8 cellular contexts compared by ENCODE assay signal in the genomic region with DNA sequence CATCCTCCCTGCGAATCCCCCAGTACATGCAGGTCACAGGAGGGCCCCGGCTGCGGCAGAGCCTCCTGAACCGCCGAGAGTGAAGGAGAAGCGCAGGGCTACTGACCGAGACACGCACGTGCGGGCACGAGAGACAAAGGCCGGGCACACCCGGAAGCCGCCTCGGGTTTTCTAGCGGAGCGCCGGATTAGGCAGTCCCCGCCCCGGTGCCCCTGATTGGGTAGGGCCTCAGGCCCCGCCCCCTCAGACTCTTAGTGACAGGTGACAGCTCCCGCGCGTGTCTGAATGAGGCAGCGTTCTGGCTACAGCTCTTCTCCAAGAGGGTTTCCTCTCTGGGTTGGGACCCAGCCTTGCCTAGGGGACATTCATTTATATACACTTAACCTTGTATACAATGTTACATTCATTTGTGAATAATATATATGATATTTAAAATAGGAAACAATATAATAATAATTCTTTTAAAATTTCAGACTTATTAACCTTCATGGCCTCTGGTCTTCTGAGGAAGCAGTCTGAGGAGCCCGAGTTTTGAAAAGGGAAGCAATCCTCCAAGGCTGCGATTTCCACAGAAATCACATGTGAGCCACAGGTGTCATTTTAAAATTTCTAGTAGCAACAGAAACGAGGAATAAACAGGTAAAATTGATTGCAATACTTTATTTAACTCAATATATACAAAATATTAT. TPM values are rescaled to one million over a fixed set of nuclear protein-coding genes. Genes with fewer than 3 reads are reported as not detected.
DNase-seq lines count a peak whose midpoint lies in the region; ATAC-seq and TF ChIP-seq lines count a peak whose summit lies in the region.
"Not testable (repeated sequence)": the region's sequence is repeated elsewhere in the genome, so short reads cannot be mapped to it uniquely, and the experiment has no call there.

ZNF124 (minus strand) TSS at position 146 of the 689 bp plus-strand sequence; CDS start at position 3, 143 bp downstream.

- intact Hi-C loops in naive thymus-derived CD4-positive, alpha-beta T cell (cut with micrococcal nuclease) = loop anchor here (2.0 to 10.0 kb wide), 4 partner anchors 39 to 240 kb away; partner anchors contain the start of genes AHCTF1 (in 1 of the 2) and ZNF669 (in 1 of the 2)

- not testable (repeated sequence) for TF ChIP-seq CTCF in GM23338 (conservative IDR thresholded peaks at IDR 0.05; ENCODE audit: low read depth in 2 of 2); fibroblast of the aortic adventitia (IDR thresholded peaks at IDR 0.05; ENCODE audit: insufficient read depth, low read length); type B pancreatic cell (conservative IDR thresholded peaks at IDR 0.05)

- not testable (repeated sequence) for H3K27ac Mint-ChIP-seq in GM23338, type B pancreatic cell
- H3K27ac Mint-ChIP-seq in naive thymus-derived CD4-positive, alpha-beta T cell = peak within 1 kb of the TSS in 2 of 9 donors; percentile 51 to 67

- not testable (repeated sequence) for H2AFZ ChIP-seq in GM23338

- peaks cover 16% of the 10 kb centered on the region for H3K4me1 ChIP-seq in GM23338 (ENCODE audit: insufficient read depth)
- H3K4me1 ChIP-seq in naive thymus-derived CD4-positive, alpha-beta T cell (ENCODE audit: control insufficient read depth in 2 of 2, insufficient read depth in 2 of 2, low read length in 2 of 2) = not testable (repeated sequence)

- POLR2A ChIA-PET in naive thymus-derived CD4-positive, alpha-beta T cell (lab: Charles Lee) = not testable (repeated sequence)

- not testable (repeated sequence) for DNase-seq in GM23338 (ENCODE audit: low spot score); activated T-cell treated with anti-CD3 and anti-CD28 coated beads, Interleukin-2, amount 50 U/mL, for 4 hours; type B pancreatic cell (ENCODE audit: extremely low spot score, unreplicated experiment)
- DNase-seq in NOMO-1 treated with dmso at 0.1 percent for 144 hours (lab: John Stamatoyannopoulos, UW; ENCODE audit: unreplicated experiment) (peak; percentile 20), fibroblast of the aortic adventitia (ENCODE audit: low read depth) (peak; percentile 1)
- peak in 5 of 9 donors; percentile 7 to 22 (median 17) for DNase-seq in naive thymus-derived CD4-positive, alpha-beta T cell

- peaks cover 16% of the 10 kb centered on the region; the same call in 1 of the 2 replicates for H4K20me1 ChIP-seq in GM23338 (replicated peaks; ENCODE audit: insufficient read depth)

- ATAC-seq in GM18517 (IDR thresholded peaks at IDR 0.05; ENCODE audit: unreplicated experiment) = peak; percentile 98
- peak; percentile 96 for ATAC-seq in GM23338
- ATAC-seq in HG03378 (IDR thresholded peaks at IDR 0.05; ENCODE audit: unreplicated experiment) = peak; percentile 98
- ATAC-seq in activated T-cell treated with anti-CD3 and anti-CD28 coated beads, Interleukin-2, amount 50 U/mL, for 4 hours = peak; percentile 99 to 100
- ATAC-seq in naive thymus-derived CD4-positive, alpha-beta T cell = peak; percentile 99

- not testable (repeated sequence) for H3K4me3 Mint-ChIP-seq in GM23338; activated T-cell treated with anti-CD3 and anti-CD28 coated beads, Interleukin-2, amount 50 U/mL, for 4 hours
- H3K4me3 Mint-ChIP-seq in naive thymus-derived CD4-positive, alpha-beta T cell = peak within 1 kb of the TSS in 1 of 10 donors; percentile 29
- peak within 1 kb of the TSS; percentile 28 for H3K4me3 Mint-ChIP-seq in type B pancreatic cell

- H3K4me2 ChIP-seq in GM23338 = not testable (repeated sequence)

- not testable (repeated sequence) for H3F3A ChIP-seq in GM23338 (replicated peaks; ENCODE audit: low read depth)

- not testable (repeated sequence) for H3K27me3 ChIP-seq in GM23338 (ENCODE audit: insufficient read depth); naive thymus-derived CD4-positive, alpha-beta T cell (ENCODE audit: control insufficient read depth in 2 of 2, insufficient read depth in 2 of 2, low read length in 2 of 2)

- H3K9me3 ChIP-seq in naive thymus-derived CD4-positive, alpha-beta T cell (ENCODE audit: control insufficient read depth in 2 of 3, low read length in 3 of 3) = not testable (repeated sequence)

- peaks cover 21% of the 10 kb centered on the region; the same call in 2 of the 3 replicates for H3K4me1 Mint-ChIP-seq in GM23338
- peaks cover 23% of the 10 kb centered on the region for H3K4me1 Mint-ChIP-seq in activated T-cell treated with anti-CD3 and anti-CD28 coated beads, Interleukin-2, amount 50 U/mL, for 4 hours (ENCODE audit: low read depth)
- H3K4me1 Mint-ChIP-seq in naive thymus-derived CD4-positive, alpha-beta T cell = peaks cover 9 to 32% (median 21%) of the 10 kb centered on the region in 7 donors
- H3K4me1 Mint-ChIP-seq in type B pancreatic cell (ENCODE audit: unreplicated experiment) = not testable (repeated sequence)

- not testable (repeated sequence) for H3K4me3 ChIP-seq in GM23338; fibroblast of the aortic adventitia (ENCODE audit: low read depth, low read length); naive thymus-derived CD4-positive, alpha-beta T cell (ENCODE audit: low read length)

- H3K36me3 ChIP-seq in GM23338 (ENCODE audit: insufficient read depth); naive thymus-derived CD4-positive, alpha-beta T cell (ENCODE audit: control insufficient read depth in 2 of 3, insufficient read depth in 3 of 3, low read length in 3 of 3): not testable (repeated sequence)

- H3K9me3 Mint-ChIP-seq in GM23338; activated T-cell treated with anti-CD3 and anti-CD28 coated beads, Interleukin-2, amount 50 U/mL, for 4 hours: not testable (repeated sequence)
- H3K9me3 Mint-ChIP-seq in naive thymus-derived CD4-positive, alpha-beta T cell = peaks cover 0 to 24% (median 12%) of the 10 kb centered on the region in 11 donors
- peaks cover 14% of the 10 kb centered on the region for H3K9me3 Mint-ChIP-seq in type B pancreatic cell

- H3K79me2 ChIP-seq in GM23338 (replicated peaks; ENCODE audit: insufficient read depth) = peaks cover 32% of the 10 kb centered on the region

- CTCF ChIA-PET in naive thymus-derived CD4-positive, alpha-beta T cell (lab: Charles Lee) = not testable (repeated sequence)

- H3K27ac ChIP-seq in GM23338 (ENCODE audit: low read depth); naive thymus-derived CD4-positive, alpha-beta T cell (ENCODE audit: low read depth, low read length): not testable (repeated sequence)

- H3K9me2 ChIP-seq in GM23338 (ENCODE audit: insufficient read depth) = not testable (repeated sequence)

- H3K27me3 Mint-ChIP-seq in GM23338 (ENCODE audit: insufficient read depth, low read depth, poor library complexity); activated T-cell treated with anti-CD3 and anti-CD28 coated beads, Interleukin-2, amount 50 U/mL, for 4 hours (ENCODE audit: low read depth); naive thymus-derived CD4-positive, alpha-beta T cell; type B pancreatic cell: not testable (repeated sequence)

- H3K36me3 Mint-ChIP-seq in GM23338 (ENCODE audit: low read depth) (peaks cover 29% of the 10 kb centered on the region), type B pancreatic cell (peaks cover 22% of the 10 kb centered on the region)
- peaks cover 17% of the 10 kb centered on the region for H3K36me3 Mint-ChIP-seq in activated T-cell treated with anti-CD3 and anti-CD28 coated beads, Interleukin-2, amount 50 U/mL, for 4 hours (ENCODE audit: insufficient read depth)
- peaks cover 7 to 24% (median 16%) of the 10 kb centered on the region in 5 donors for H3K36me3 Mint-ChIP-seq in naive thymus-derived CD4-positive, alpha-beta T cell

RNA-seq across cellular contexts. Expression of gene ZNF124, which starts in this region (rescaled TPM):
- total RNA-seq in GM23338 (2014; rRNA removed; shearing (Covaris generic)) = 43.9 and 45.7 TPM in 2 replicates
- polyA plus RNA-seq in GM23338 (2016; fragmentation: Nextera tagmentation; extraction: Ambion mirVana) = 18.4 and 23.2 TPM in 2 replicates
- total RNA-seq in activated T-cell treated with anti-CD3 and anti-CD28 coated beads, Interleukin-2, amount 50 U/mL, for 4 hours = 10 to 100 TPM; 16.6 to 19.6 (median 17.0) TPM
- total RNA-seq in fibroblast of the aortic adventitia (ENCODE audit: low replicate concordance) (22.7 and 33.4 TPM in 2 replicates), type B pancreatic cell (ENCODE audit: low replicate concordance) (55.1 and 134 TPM in 2 replicates)
- total RNA-seq in naive thymus-derived CD4-positive, alpha-beta T cell = 10 to 100 TPM; 17.1 to 26.7 (median 23.3) TPM
- polyA plus RNA-seq in naive thymus-derived CD4-positive, alpha-beta T cell = 10 to 100 TPM in 1 of 2 donors, 1 to 10 TPM in 1; 8.3 to 10.5 TPM
